In genomic region chr4:73086095-73086869, GRCh38 we compare ENCODE assay signal across 15 cellular contexts. TPM values are rescaled to one million over a fixed set of nuclear protein-coding genes. Genes with fewer than 3 reads are reported as not detected.
DNase-seq lines count a peak whose midpoint lies in the region; ATAC-seq, FAIRE-seq and TF ChIP-seq lines count a peak whose summit lies in the region.
"Had no signal": no experiment of that assay in that cellular context is flagged by ENCODE, and none has a peak within 500 bp of the region (broad histone marks: within the 10 kb centered on the region; RNA-seq: fewer than 3 reads in every experiment).

No MANE protein-coding gene starts in this region.

- FAIRE-seq in G401.6 (lab: Jason Lieb, UNC), result peak; percentile 84
- FAIRE-seq: keratinocyte had no signal

- H3K79me2 ChIP-seq in ACC112 (ENCODE audit: control insufficient read depth, insufficient read depth, low read length, unreplicated experiment), result peaks cover 13% of the 10 kb centered on the region

- H3K27ac ChIP-seq in ACC112 (ENCODE audit: low read depth, low read length) (peak overlapping the region; percentile 38), left lung (no peak overlapping the region), tibial nerve (peak overlapping the region in 1 of 4 donors; percentile 8), gastroesophageal sphincter (no peak overlapping the region)
- H3K27ac ChIP-seq: C4-2B had no signal

- intact Hi-C loops in activated B cell treated with CpG ODN at 0.5 μM for 24 hours (cut with micrococcal nuclease) (no loop called here), left lung (cut with DNase I) (no loop called here)

- no peak overlapping the region for H2AFZ ChIP-seq in ACC112 (ENCODE audit: low read length, unreplicated experiment)

- H3K27me3 Mint-ChIP-seq in activated B cell treated with CpG ODN at 0.5 μM for 24 hours, result no peaks in the 10 kb centered on the region

- ATAC-seq in activated B cell treated with CpG ODN at 0.5 μM for 24 hours (ENCODE audit: low read depth), result no peak
- peak; percentile 41 for ATAC-seq in left lung
- no peak for ATAC-seq in gastroesophageal sphincter
- ATAC-seq: activated CD4-positive, CD25-positive, alpha-beta regulatory T cell treated with anti-CD3 and anti-CD28 coated beads, Interleukin-2, amount 50 U/mL, for 24 hours had no signal

- POLR2A ChIA-PET in activated B cell treated with CpG ODN at 0.5 μM for 24 hours (lab: Charles Lee), result interaction anchor here (1.1 kb wide), 1 partner anchor 172 kb away, joined by 4 read pairs; the partner anchor contains the start of gene ANKRD17

- CTCF ChIA-PET in activated B cell treated with CpG ODN at 0.5 μM for 24 hours (lab: Charles Lee), result no interaction called here

- no peaks in the 10 kb centered on the region for H3K9me3 Mint-ChIP-seq in activated B cell treated with CpG ODN at 0.5 μM for 24 hours

- H3K36me3 ChIP-seq in ACC112 (ENCODE audit: insufficient read depth, low read length), result peaks cover 18% of the 10 kb centered on the region
- H3K36me3 ChIP-seq in left lung, result peaks cover 0 to 64% of the 10 kb centered on the region in 2 donors
- peaks cover 0 to 50% (median 5%) of the 10 kb centered on the region in 3 donors for H3K36me3 ChIP-seq in tibial nerve
- H3K36me3 ChIP-seq in H7 (replicated peaks; ENCODE audit: control insufficient read depth, insufficient read depth, low read length), result peaks cover 10% of the 10 kb centered on the region
- peaks cover 5 to 51% of the 10 kb centered on the region in 2 donors for H3K36me3 ChIP-seq in gastroesophageal sphincter

- WGBS in tibial nerve, 2 donors, result 50 to 54% methylated on average over 6 of the region's 6 CpGs
- 29% methylated on average over 5 of the region's 6 CpGs for WGBS in gastroesophageal sphincter (ENCODE audit: low coverage in 1 of 2), 2 donors

- TF ChIP-seq CTCF in activated B cell treated with CpG ODN at 0.5 μM for 24 hours (IDR thresholded peaks at IDR 0.05) (no peak), left lung (IDR thresholded peaks at IDR 0.05) (no peak), tibial nerve (IDR thresholded peaks at IDR 0.05) (no peak), gastroesophageal sphincter (IDR thresholded peaks at IDR 0.05) (no peak)

- TF ChIP-seq POLR2A in tibial nerve (IDR thresholded peaks at IDR 0.05), result no peak
- TF ChIP-seq POLR2A in gastroesophageal sphincter (IDR thresholded peaks at IDR 0.05), result no peak

- peak overlapping the region; percentile 48 for H3K4me3 Mint-ChIP-seq in activated B cell treated with CpG ODN at 0.5 μM for 24 hours

- peaks cover 40% of the 10 kb centered on the region for H3K36me3 Mint-ChIP-seq in activated B cell treated with CpG ODN at 0.5 μM for 24 hours (ENCODE audit: low read depth)

- H3K9me3 ChIP-seq in left lung (no peaks in the 10 kb centered on the region), tibial nerve (no peaks in the 10 kb centered on the region), gastroesophageal sphincter (no peaks in the 10 kb centered on the region)
- H3K9me3 ChIP-seq: adrenal gland had no signal

- no peak overlapping the region for H3K27ac Mint-ChIP-seq in activated B cell treated with CpG ODN at 0.5 μM for 24 hours

- H3K4me1 Mint-ChIP-seq in activated B cell treated with CpG ODN at 0.5 μM for 24 hours, result peaks cover 15% of the 10 kb centered on the region

- H3K4me3 ChIP-seq in ACC112 (ENCODE audit: low read depth, low read length) (peak overlapping the region; percentile 67), left lung (no peak overlapping the region), tibial nerve (no peak overlapping the region), H7 (ENCODE audit: insufficient read depth, low read depth, low read length) (no peak overlapping the region), gastroesophageal sphincter (no peak overlapping the region)

- no peaks in the 10 kb centered on the region for H3K4me1 ChIP-seq in ACC112 (ENCODE audit: control insufficient read depth, insufficient read depth, low read length, unreplicated experiment)
- peaks cover 0 to 9% of the 10 kb centered on the region in 2 donors for H3K4me1 ChIP-seq in left lung
- peaks cover 0 to 14% (median 0%) of the 10 kb centered on the region in 4 donors for H3K4me1 ChIP-seq in tibial nerve
- peaks cover 0 to 30% (median 0%) of the 10 kb centered on the region in 3 donors for H3K4me1 ChIP-seq in gastroesophageal sphincter
- H3K4me1 ChIP-seq: adrenal gland had no signal

- H3K27me3 ChIP-seq in ACC112 (ENCODE audit: insufficient read depth, low read length) (no peaks in the 10 kb centered on the region), left lung (no peaks in the 10 kb centered on the region), tibial nerve (no peaks in the 10 kb centered on the region), H7 (ENCODE audit: control insufficient read depth, insufficient read depth, low read length) (no peaks in the 10 kb centered on the region), gastroesophageal sphincter (no peaks in the 10 kb centered on the region)
- H3K27me3 ChIP-seq: adrenal gland had no signal

- DNase-seq in activated B cell treated with CpG ODN at 0.5 μM for 24 hours (no peak), left lung (no peak), NCI-H226 (no peak), tibial nerve (ENCODE audit: low spot score in 2 of 2) (no peak), H7 (no peak)
- DNase-seq: dermis blood vessel endothelial cell, foreskin fibroblast, NCI-H1436 had no signal

- TF ChIP-seq EP300 in tibial nerve (IDR thresholded peaks at IDR 0.05) (no peak), gastroesophageal sphincter (IDR thresholded peaks at IDR 0.05) (no peak)

RNA-seq across cellular contexts. Expression of gene COX18, which starts 16.8 kb away (rescaled TPM):
- total RNA-seq in activated B cell treated with CpG ODN at 0.5 μM for 24 hours, result 12.2 and 13.5 TPM in 2 replicates
- total RNA-seq in left lung, result 10 to 100 TPM; 14.6 to 17.0 TPM
- total RNA-seq in tibial nerve, result 10 to 100 TPM; 16.7 to 24.5 (median 22.1) TPM
- 47.5 and 63.5 TPM in 2 replicates for total RNA-seq in H7 (2014; rRNA removed; shearing (Covaris generic))
- total RNA-seq in gastroesophageal sphincter, result 10 to 100 TPM; 11.6 to 24.5 (median 19.4) TPM
